ENCODE assay signal across 23 cellular contexts in the genomic region with DNA sequence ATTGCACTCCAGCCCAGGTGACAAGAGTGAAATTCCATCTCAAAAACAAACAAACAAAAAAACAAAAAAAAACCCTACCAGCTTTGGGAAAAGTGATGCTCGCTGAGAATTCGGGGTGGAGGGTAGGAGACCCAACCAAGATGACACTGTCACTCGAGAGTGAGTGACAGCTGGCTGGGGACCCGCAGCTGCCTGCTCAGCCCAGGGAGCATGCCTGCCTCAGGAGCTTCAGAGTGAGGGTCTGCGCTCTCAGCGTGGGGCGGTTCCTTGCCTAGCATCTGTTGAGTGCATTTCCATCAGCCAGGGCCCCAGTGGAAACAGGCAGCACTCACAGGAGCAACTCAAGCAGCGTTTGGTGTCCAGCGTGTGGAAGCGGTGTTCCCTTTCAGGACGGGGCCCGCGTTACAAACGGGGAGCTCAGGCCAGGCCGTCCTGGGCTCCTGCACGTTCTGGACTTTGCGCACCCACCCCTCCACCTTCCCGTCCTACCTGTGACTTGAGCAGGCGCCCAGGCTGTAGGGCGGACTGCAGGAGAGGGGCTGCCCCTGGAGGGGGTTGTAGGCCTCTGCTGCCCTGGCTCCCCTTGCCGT.
"Had no signal": no experiment of that assay in that cellular context is flagged by ENCODE, and none has a peak within 500 bp of the region (broad histone marks: within the 10 kb centered on the region; RNA-seq: fewer than 3 reads in every experiment).

No MANE protein-coding gene starts in this region.

- H3K27me3 ChIP-seq: Peyer's patch had no signal

- H3K4me3 Mint-ChIP-seq: activated B cell treated with CpG ODN at 0.5 μM for 24 hours; activated CD4-positive, alpha-beta T cell treated with anti-CD3 and anti-CD28 coated beads, Interleukin-2, amount 10 ng/mL, durations not matched to agents 24 days and 14 days; activated naive CD8-positive, alpha-beta T cell treated with anti-CD3 and anti-CD28 coated beads, Interleukin-2, amount 50 U/mL, for 24 hours; activated T-cell treated with anti-CD3 and anti-CD28 coated beads, Interleukin-2, amount 50 U/mL, for 4 hours; brain; central memory CD8-positive, alpha-beta T cell; T-helper 1 cell treated with Interleukin-12 subunit alpha and Interleukin-12 subunit beta and Interleukin-4 antibody, amounts not matched to agents 30 μg/mL and 1 μg/mL, for 36 hours had no signal

- H3K27me3 Mint-ChIP-seq: activated CD4-positive, alpha-beta T cell treated with anti-CD3 and anti-CD28 coated beads, Interleukin-2, amount 10 ng/mL, durations not matched to agents 24 days and 14 days; activated naive CD8-positive, alpha-beta T cell treated with anti-CD3 and anti-CD28 coated beads, Interleukin-2, amount 50 U/mL, for 24 hours; brain; central memory CD8-positive, alpha-beta T cell had no signal

- H3K27ac Mint-ChIP-seq: activated B cell treated with CpG ODN at 0.5 μM for 24 hours; activated CD4-positive, alpha-beta T cell treated with anti-CD3 and anti-CD28 coated beads, Interleukin-2, amount 10 ng/mL, durations not matched to agents 24 days and 14 days; activated naive CD8-positive, alpha-beta T cell treated with anti-CD3 and anti-CD28 coated beads, Interleukin-2, amount 50 U/mL, for 24 hours; T-helper 1 cell treated with Interleukin-12 subunit alpha and Interleukin-12 subunit beta and Interleukin-4 antibody, amounts not matched to agents 30 μg/mL and 1 μg/mL, for 36 hours had no signal

- ATAC-seq: activated naive CD4-positive, alpha-beta T cell treated with anti-CD3 and anti-CD28 coated beads, Interleukin-2, amount 50 U/mL, for 72 hours; activated naive CD8-positive, alpha-beta T cell treated with anti-CD3 and anti-CD28 coated beads, Interleukin-2, amount 50 U/mL, for 24 hours; activated T-cell treated with anti-CD3 and anti-CD28 coated beads, Interleukin-2, amount 50 U/mL, for 4 hours had no signal

- FAIRE-seq: astrocyte, TTC549 had no signal

- H3K4me3 ChIP-seq: Peyer's patch had no signal

- H3K27ac ChIP-seq: Peyer's patch had no signal

- H3K9me3 Mint-ChIP-seq: activated B cell treated with CpG ODN at 0.5 μM for 24 hours; activated CD4-positive, alpha-beta T cell treated with anti-CD3 and anti-CD28 coated beads, Interleukin-2, amount 10 ng/mL, durations not matched to agents 24 days and 14 days; activated naive CD4-positive, alpha-beta T cell treated with anti-CD3 and anti-CD28 coated beads, Interleukin-2, amount 50 U/mL, for 72 hours; activated naive CD8-positive, alpha-beta T cell treated with anti-CD3 and anti-CD28 coated beads, Interleukin-2, amount 50 U/mL, for 24 hours; activated T-cell treated with anti-CD3 and anti-CD28 coated beads, Interleukin-2, amount 50 U/mL, for 4 hours; central memory CD8-positive, alpha-beta T cell had no signal

- DNase-seq: activated B cell treated with CpG ODN at 0.5 μM for 24 hours; activated CD4-positive, alpha-beta T cell treated with anti-CD3 and anti-CD28 coated beads for 1 hour; activated CD4-positive, alpha-beta T cell treated with anti-CD3 and anti-CD28 coated beads, Interleukin-2, amount 10 ng/mL, durations not matched to agents 24 days and 14 days; activated CD4-positive, alpha-beta T cell treated with anti-CD3 and anti-CD28 coated beads, Interleukin-2, amount 50 U/mL, for 48 hours; activated effector memory CD4-positive, alpha-beta T cell treated with anti-CD3 and anti-CD28 coated beads, Interleukin-2, amount 50 U/mL, for 16 hours; activated naive CD4-positive, alpha-beta T cell treated with Interleukin-2 at 50 U/mL for 16 hours; activated naive CD8-positive, alpha-beta T cell treated with anti-CD3 and anti-CD28 coated beads, Interleukin-2, amount 50 U/mL, for 24 hours; activated T-cell treated with anti-CD3 and anti-CD28 coated beads, Interleukin-2, amount 50 U/mL, for 4 hours; amygdala; NCI-H1105 treated with DMSO at 0.1 percent for 48 hours; NCI-H146; NCI-H187 treated with DMSO at 0.1 percent for 48 hours; NCI-H2081 treated with DMSO at 0.1 percent for 48 hours; NCI-H446; NCI-H524; Peyer's patch; SHP77 treated with DMSO at 0.1 percent for 48 hours had no signal

- H3K9me3 ChIP-seq: Peyer's patch had no signal
